21 cellular contexts compared by ENCODE assay signal in genomic region chr2:150605664-150606063, GRCh38.
A peak's percentile ranks its signal among the peaks of the same experiment; 100 is the strongest.
DNase-seq lines count a peak whose midpoint lies in the region; ATAC-seq, FAIRE-seq and TF ChIP-seq lines count a peak whose summit lies in the region.
"Had no signal": no experiment of that assay in that cellular context is flagged by ENCODE, and none has a peak within 500 bp of the region (broad histone marks: within the 10 kb centered on the region; RNA-seq: fewer than 3 reads in every experiment).

No MANE protein-coding gene starts in this region.

- no peak overlapping the region for H3K4me3 Mint-ChIP-seq in H9
- no peak overlapping the region for H3K4me3 Mint-ChIP-seq in CD4-positive, alpha-beta memory T cell
- H3K4me3 Mint-ChIP-seq: B cell; CD8-positive, alpha-beta memory T cell; T-helper 1 cell treated with Interleukin-12 subunit alpha and Interleukin-12 subunit beta and Interleukin-4 antibody, amounts not matched to agents 30 μg/mL and 1 μg/mL, for 36 hours had no signal

- no peak for FAIRE-seq in bronchial epithelial cell (lab: Jason Lieb, UNC)
- FAIRE-seq: GM12892 had no signal

- no peak overlapping the region for H3K4me2 ChIP-seq in H9 (ENCODE audit: insufficient read depth, insufficient read length, low read length)
- H3K4me2 ChIP-seq in hepatocyte = no peak overlapping the region
- H3K4me2 ChIP-seq: SK-N-SH had no signal

- no peaks in the 10 kb centered on the region for H3K9me2 ChIP-seq in hepatocyte (replicated peaks; ENCODE audit: insufficient read depth)
- H3K9me2 ChIP-seq: SK-N-SH had no signal

- peaks cover 14 to 15% of the 10 kb centered on the region in 2 experiments for H3K4me1 Mint-ChIP-seq in H9
- no peaks in the 10 kb centered on the region for H3K4me1 Mint-ChIP-seq in CD4-positive, alpha-beta memory T cell
- H3K4me1 Mint-ChIP-seq: B cell; CD8-positive, alpha-beta memory T cell had no signal

- H3K4ac ChIP-seq in H9 (ENCODE audit: low read depth, low read length) = no peak overlapping the region

- H2BK20ac ChIP-seq in H9 (ENCODE audit: low read depth, low read length, poor library complexity, severe bottlenecking) = no peak overlapping the region

- H3K14ac ChIP-seq in H9 (ENCODE audit: insufficient read depth, low read length) = no peak overlapping the region

- no peak overlapping the region for H3K18ac ChIP-seq in H9 (ENCODE audit: insufficient read length, low read depth, low read length)

- DNase-seq in DMS53 (lab: John Stamatoyannopoulos, UW) = peak; percentile 1
- DNase-seq in DMS53 treated with DMSO at 0.1 percent for 48 hours (lab: John Stamatoyannopoulos, UW; ENCODE audit: unreplicated experiment) = no peak
- DNase-seq in H9 = no peak
- peak; percentile 25 for DNase-seq in NCI-H69 (lab: John Stamatoyannopoulos, UW)
- peak; percentile 96 for DNase-seq in bronchial epithelial cell (ENCODE audit: low read depth)
- DNase-seq in CD4-positive, alpha-beta memory T cell = no peak
- DNase-seq in hepatocyte (ENCODE audit: low spot score) = no peak
- DNase-seq: CD8-positive, alpha-beta memory T cell; Karpas-422; NCI-H1105 treated with DMSO at 0.1 percent for 48 hours; NCI-H2029 treated with DMSO at 0.1 percent for 48 hours; NCI-H510A; Peyer's patch; SK-N-SH; SW 1271 had no signal

- no peak overlapping the region for H2AK5ac ChIP-seq in H9 (ENCODE audit: insufficient read length, low read length)

- H4K20me1 ChIP-seq in H9 (ENCODE audit: control insufficient read depth, insufficient read depth, insufficient read length) (no peaks in the 10 kb centered on the region), hepatocyte (ENCODE audit: insufficient read depth, poor library complexity, severe bottlenecking) (no peaks in the 10 kb centered on the region)

- H3K56ac ChIP-seq in H9 (ENCODE audit: insufficient read length, low read depth, low read length) = no peak overlapping the region

- no peak overlapping the region for H2BK15ac ChIP-seq in H9 (ENCODE audit: low read depth, low read length)

- H3K27me3 ChIP-seq in H9 (ENCODE audit: insufficient read depth, low read length) (no peaks in the 10 kb centered on the region), bronchial epithelial cell (ENCODE audit: control insufficient read depth, insufficient read depth, low read length) (no peaks in the 10 kb centered on the region), hepatocyte (no peaks in the 10 kb centered on the region)
- H3K27me3 ChIP-seq in CD4-positive, alpha-beta memory T cell (ENCODE audit: insufficient read depth, low read length) = no peaks in the 10 kb centered on the region
- H3K27me3 ChIP-seq: Peyer's patch had no signal

- H3K4me3 ChIP-seq in bronchial epithelial cell (ENCODE audit: low read depth, low read length) (no peak overlapping the region), hepatocyte (no peak overlapping the region)
- no peak overlapping the region for H3K4me3 ChIP-seq in CD4-positive, alpha-beta memory T cell (ENCODE audit: low read length in 2 of 2)
- H3K4me3 ChIP-seq: Peyer's patch had no signal

- H2AFZ ChIP-seq in H9 (ENCODE audit: low read length) (no peak overlapping the region), hepatocyte (no peak overlapping the region)

- peak overlapping the region; percentile 23 for H2BK120ac ChIP-seq in H9 (ENCODE audit: low read depth, low read length, poor library complexity, severe bottlenecking)

- H3K27ac Mint-ChIP-seq in H9 = no peak overlapping the region
- no peak overlapping the region for H3K27ac Mint-ChIP-seq in CD4-positive, alpha-beta memory T cell
- H3K27ac Mint-ChIP-seq: B cell; CD8-positive, alpha-beta memory T cell; T-helper 1 cell treated with Interleukin-12 subunit alpha and Interleukin-12 subunit beta and Interleukin-4 antibody, amounts not matched to agents 30 μg/mL and 1 μg/mL, for 36 hours had no signal

- no peaks in the 10 kb centered on the region for H3K79me1 ChIP-seq in H9 (ENCODE audit: insufficient read depth, low read depth, low read length, poor library complexity, severe bottlenecking)

- intact Hi-C loops in CD4-positive, alpha-beta memory T cell (cut with micrococcal nuclease) = no loop called here

- POLR2A ChIA-PET in CD4-positive, alpha-beta memory T cell (lab: Charles Lee; ENCODE audit: partially characterized antibody) = no interaction called here

- no peak overlapping the region for H3T11ph ChIP-seq in H9 (ENCODE audit: low read length)

- H3K9ac ChIP-seq in H9 (ENCODE audit: extremely low read depth, insufficient read length, low read length) = no peak overlapping the region
- H3K9ac ChIP-seq: SK-N-SH had no signal

- TF ChIP-seq CTCF in H9 (conservative IDR thresholded peaks at IDR 0.05) (no peak), bronchial epithelial cell (IDR thresholded peaks at IDR 0.05; ENCODE audit: insufficient read depth, low read length, severe bottlenecking) (no peak), hepatocyte (IDR thresholded peaks at IDR 0.05; ENCODE audit: poor library complexity) (no peak)

- H3K27ac ChIP-seq in H9 (ENCODE audit: insufficient read length, low read depth, low read length) = no peak overlapping the region
- no peak overlapping the region for H3K27ac ChIP-seq in CD4-positive, alpha-beta memory T cell (ENCODE audit: low read depth, low read length)
- no peak overlapping the region for H3K27ac ChIP-seq in hepatocyte
- H3K27ac ChIP-seq: 22Rv1, C4-2B, Peyer's patch had no signal

- peaks cover 0 to 2% (median 0%) of the 10 kb centered on the region in 3 experiments; a peak in 2 of 7 replicates for H3K36me3 Mint-ChIP-seq in H9 (ENCODE audit: insufficient read depth in 1 of 3, low read depth in 3 of 3)
- no peaks in the 10 kb centered on the region for H3K36me3 Mint-ChIP-seq in CD4-positive, alpha-beta memory T cell
- H3K36me3 Mint-ChIP-seq: CD8-positive, alpha-beta memory T cell had no signal

- H3K9me3 ChIP-seq in H9 (ENCODE audit: control insufficient read depth, low read depth, low read length) (no peaks in the 10 kb centered on the region), hepatocyte (ENCODE audit: low read depth) (no peaks in the 10 kb centered on the region)
- no peaks in the 10 kb centered on the region for H3K9me3 ChIP-seq in CD4-positive, alpha-beta memory T cell (ENCODE audit: control insufficient read depth in 1 of 2, low read length in 2 of 2)
- H3K9me3 ChIP-seq: Peyer's patch had no signal

- H2BK12ac ChIP-seq in H9 (ENCODE audit: insufficient read length, low read depth, low read length) = no peak overlapping the region

- H4K5ac ChIP-seq in H9 (ENCODE audit: insufficient read length, low read depth, low read length) = no peak overlapping the region

- no peak overlapping the region for H3K23ac ChIP-seq in H9 (ENCODE audit: insufficient read length, low read depth, low read length)

- H3K36me3 ChIP-seq in bronchial epithelial cell (ENCODE audit: control insufficient read depth, insufficient read depth, low read length) = no peaks in the 10 kb centered on the region
- no peaks in the 10 kb centered on the region for H3K36me3 ChIP-seq in CD4-positive, alpha-beta memory T cell (ENCODE audit: insufficient read depth, low read length)
- H3K36me3 ChIP-seq in hepatocyte (replicated peaks; ENCODE audit: insufficient read depth, low read depth) = no peaks in the 10 kb centered on the region
- H3K36me3 ChIP-seq: Peyer's patch had no signal

- CTCF ChIA-PET in CD4-positive, alpha-beta memory T cell (lab: Charles Lee; ENCODE audit: partially characterized antibody) = no interaction called here

- WGBS in H9 (ENCODE audit: extremely low coverage, insufficient read length, low lambda C conversion rate) = no CpG with 5 or more reads among the region's 3 CpGs
- 95% methylated on average over 3 of the region's 3 CpGs for WGBS in hepatocyte (ENCODE audit: low lambda C conversion rate, missing lambda C conversion rate)

- no peaks in the 10 kb centered on the region for H3K79me2 ChIP-seq in H9 (ENCODE audit: insufficient read depth, low read length)
- no peaks in the 10 kb centered on the region for H3K79me2 ChIP-seq in hepatocyte

- ATAC-seq in GM19467 (IDR thresholded peaks at IDR 0.05; ENCODE audit: unreplicated experiment) = no peak

- H3K23me2 ChIP-seq in H9 (ENCODE audit: insufficient read length, low read depth, low read length, poor library complexity, severe bottlenecking) = no peaks in the 10 kb centered on the region

- H3K9me3 Mint-ChIP-seq in H9 = no peaks in the 10 kb centered on the region; a peak in 1 of 5 replicates
- H3K9me3 Mint-ChIP-seq in CD4-positive, alpha-beta memory T cell = peaks cover 0 to 3% (median 0%) of the 10 kb centered on the region in 8 donors
- H3K9me3 Mint-ChIP-seq: T-helper 1 cell treated with Interleukin-12 subunit alpha and Interleukin-12 subunit beta and Interleukin-4 antibody, amounts not matched to agents 30 μg/mL and 1 μg/mL, for 36 hours had no signal

- no peak overlapping the region for H4K8ac ChIP-seq in H9 (replicated peaks; ENCODE audit: insufficient read length, low read depth, low read length)

- no peaks in the 10 kb centered on the region for H3K4me1 ChIP-seq in H9 (ENCODE audit: insufficient read depth, low read length)
- no peaks in the 10 kb centered on the region for H3K4me1 ChIP-seq in CD4-positive, alpha-beta memory T cell (ENCODE audit: insufficient read depth, low read length)
- peaks cover 5% of the 10 kb centered on the region for H3K4me1 ChIP-seq in hepatocyte (ENCODE audit: insufficient read depth)
- H3K4me1 ChIP-seq: Peyer's patch had no signal

- H4K91ac ChIP-seq in H9 (ENCODE audit: insufficient read length, low read depth, low read length) = no peak overlapping the region

- no peaks in the 10 kb centered on the region for H3K27me3 Mint-ChIP-seq in H9 (ENCODE audit: low read depth)
- peaks cover 0 to 1% of the 10 kb centered on the region in 2 donors for H3K27me3 Mint-ChIP-seq in CD4-positive, alpha-beta memory T cell
- H3K27me3 Mint-ChIP-seq: B cell; CD8-positive, alpha-beta memory T cell had no signal

- no peak overlapping the region for H2BK5ac ChIP-seq in H9 (ENCODE audit: insufficient read length, low read length)

Comparison
In these comparisons a context has a peak if more than half of its experiments do, and no peak if none do; other contexts are left out.
1. DNase-seq: peak in DMS53 (single experiment), NCI-H69 (single experiment) and bronchial epithelial cell (single experiment); none in DMS53 treated with DMSO at 0.1 percent for 48 hours (single experiment), H9 (single experiment), CD4-positive, alpha-beta memory T cell (0 of 5) and hepatocyte (single experiment).